Comparison of ENCODE assay signal across 8 cellular contexts in genomic region chr2:193963472-193964119, GRCh38.
A peak's percentile ranks its signal among the peaks of the same experiment; 100 is the strongest.
DNase-seq lines count a peak whose midpoint lies in the region; ATAC-seq, FAIRE-seq and TF ChIP-seq lines count a peak whose summit lies in the region.

No MANE protein-coding gene starts in this region.

- WGBS in K562 (ENCODE audit: insufficient coverage, low coverage, missing lambda C conversion rate), result 2% methylated on average over 4 of the region's 4 CpGs
- 57 to 71% (median 59%) methylated on average over 4 of the region's 4 CpGs for WGBS in spleen, 5 donors

- POLR2A ChIA-PET in K562 (lab: Yijun Ruan, JAX), result no interaction called here
- POLR2A ChIA-PET in CD4-positive, alpha-beta T cell (lab: Charles Lee), result no interaction called here

- no peaks in the 10 kb centered on the region for H3K27me3 Mint-ChIP-seq in CD4-positive, alpha-beta T cell

- H3K4me1 ChIP-seq in K562 (replicated peaks in 1 of 2; ENCODE audit: control insufficient read depth in 2 of 2, insufficient read depth in 2 of 2, low read length in 2 of 2) (no peaks in the 10 kb centered on the region), spleen (no peaks in the 10 kb centered on the region)

- H3K4me2 ChIP-seq in K562 (ENCODE audit: insufficient read depth, low read length), result no peak overlapping the region

- H2AFZ ChIP-seq in K562 (ENCODE audit: low read depth, low read length), result no peak overlapping the region

- H3K4me3 Mint-ChIP-seq in CD4-positive, alpha-beta T cell, result no peak overlapping the region

- H3K27ac ChIP-seq in K562 (ENCODE audit: extremely low read depth, low read depth, low read length), result no peak overlapping the region
- H3K27ac ChIP-seq in CD4-positive, alpha-beta T cell (ENCODE audit: low read depth, low read length), result no peak overlapping the region
- H3K27ac ChIP-seq in spleen, result no peak overlapping the region

- no peaks in the 10 kb centered on the region for H3K9me1 ChIP-seq in K562 (ENCODE audit: control insufficient read depth, insufficient read depth, low read length)

- no peak for TF ChIP-seq EP300 in K562 (IDR thresholded peaks at IDR 0.05; ENCODE audit: low read length)

- no peak for TF ChIP-seq POLR2A in K562 (conservative IDR thresholded peaks at IDR 0.05)
- TF ChIP-seq POLR2A in spleen (IDR thresholded peaks at IDR 0.05), result no peak

- H3K9me3 ChIP-seq in K562 (replicated peaks; ENCODE audit: control insufficient read depth, insufficient read depth, low read depth, low read length) (no peaks in the 10 kb centered on the region), spleen (no peaks in the 10 kb centered on the region)
- no peaks in the 10 kb centered on the region for H3K9me3 ChIP-seq in CD4-positive, alpha-beta T cell (ENCODE audit: control insufficient read depth, low read length)

- H3K4me1 Mint-ChIP-seq in CD4-positive, alpha-beta T cell (ENCODE audit: low read depth), result no peaks in the 10 kb centered on the region

- no peak overlapping the region for H3K9ac ChIP-seq in K562 (ENCODE audit: insufficient read depth in 1 of 2, low read depth in 2 of 2, low read length in 2 of 2)

- BruUV-seq in K562 (replicated peaks; lab: Mats Ljungman, UMichigan), result no TSS peak

- no peaks in the 10 kb centered on the region for H3K36me3 ChIP-seq in K562 (ENCODE audit: control insufficient read depth, insufficient read depth, low read length)
- H3K36me3 ChIP-seq in spleen, result no peaks in the 10 kb centered on the region

- in situ Hi-C loops in K562 (cut with MboI), result no loop called here

- H3K9me3 Mint-ChIP-seq in CD4-positive, alpha-beta T cell, result no peaks in the 10 kb centered on the region

- intact Hi-C loops in K562 (cut with micrococcal nuclease), result no loop called here
- intact Hi-C loops in CD4-positive, alpha-beta T cell (cut with DNase I, micrococcal nuclease), result no loop called here
- intact Hi-C loops in spleen (cut with DNase I; ENCODE audit: low total_unique reads), result no loop called here

- H4K20me1 ChIP-seq in K562 (replicated peaks; ENCODE audit: control insufficient read depth, insufficient read depth, low read length), result no peaks in the 10 kb centered on the region

- FAIRE-seq in D721Med (lab: Jason Lieb, UNC) (peak; percentile 51), K562 (lab: Jason Lieb, UNC) (no peak)

- H3K27me3 ChIP-seq in K562 (ENCODE audit: control insufficient read depth in 2 of 2, insufficient read depth in 2 of 2, low read length in 2 of 2), result no peaks in the 10 kb centered on the region
- no peaks in the 10 kb centered on the region for H3K27me3 ChIP-seq in CD4-positive, alpha-beta T cell (ENCODE audit: control insufficient read depth, insufficient read depth, low read length)
- H3K27me3 ChIP-seq in spleen (replicated peaks in 1 of 7), result no peaks in the 10 kb centered on the region

- H3K36me3 Mint-ChIP-seq in CD4-positive, alpha-beta T cell (ENCODE audit: low read depth), result no peaks in the 10 kb centered on the region

- TF ChIP-seq CTCF in D721Med (IDR thresholded peaks at IDR 0.05; ENCODE audit: insufficient read depth, missing control alignments), result peak; percentile 47
- TF ChIP-seq CTCF in LNCaP clone FGC (IDR thresholded peaks at IDR 0.05; ENCODE audit: control insufficient read depth, extremely low read depth, insufficient read depth), result peak; percentile 68
- no peak for TF ChIP-seq CTCF in K562 (IDR thresholded peaks at IDR 0.05 in 2 of 3, conservative IDR thresholded peaks at IDR 0.05 in 1 of 3; ENCODE audit: insufficient read depth in 2 of 3, low read depth in 1 of 3, low read length in 3 of 3)
- TF ChIP-seq CTCF in CD4-positive, alpha-beta T cell (IDR thresholded peaks at IDR 0.05), result no peak
- no peak for TF ChIP-seq CTCF in spleen (IDR thresholded peaks at IDR 0.05 in 8 of 11, conservative IDR thresholded peaks at IDR 0.05 in 3 of 11)

- no peaks in the 10 kb centered on the region for H3K79me2 ChIP-seq in K562 (ENCODE audit: control insufficient read depth, insufficient read depth, low read length)

- no peak overlapping the region for H3K4me3 ChIP-seq in LNCaP clone FGC (ENCODE audit: low read depth, low read length)
- no peak overlapping the region for H3K4me3 ChIP-seq in K562
- H3K4me3 ChIP-seq in spleen, result no peak overlapping the region

- CTCF ChIA-PET in K562 (lab: Yijun Ruan, JAX; ENCODE audit: low intra/inter-chr PET ratio), result no interaction called here
- CTCF ChIA-PET in CD4-positive, alpha-beta T cell (lab: Charles Lee), result no interaction called here

- ATAC-seq in GM21367 (IDR thresholded peaks at IDR 0.05; ENCODE audit: unreplicated experiment) (peak; percentile 75), K562 (no peak)
- no peak for ATAC-seq in CD4-positive, alpha-beta T cell (ENCODE audit: poor library complexity)

- H3K27ac Mint-ChIP-seq in CD4-positive, alpha-beta T cell, result no peak overlapping the region

- DNase-seq in D721Med (ENCODE audit: insufficient read length, low spot score), result no peak
- DNase-seq in LNCaP clone FGC (ENCODE audit: low read depth), result peak; percentile 7
- peak in 1 of 4 experiments; percentile 5 for DNase-seq in K562 (ENCODE audit: extremely low read depth in 1 of 4, low spot score in 3 of 4)
- DNase-seq in renal cortical epithelial cell (ENCODE audit: low read depth), result peak; percentile 22
- no peak for DNase-seq in islet precursor cell
- no peak for DNase-seq in CD4-positive, alpha-beta T cell
- DNase-seq in spleen, result no peak

- peak in 1 of 2 experiments; percentile 54; a peak in 3 of 4 replicates for TF ChIP-seq RAD21 in K562 (CRISPR knock-in tag; conservative IDR thresholded peaks at IDR 0.05 in 1 of 2, IDR thresholded peaks at IDR 0.05 in 1 of 2)

TF ChIP-seq in K562, 482 proteins besides CTCF, POLR2A, EP300 and RAD21:
- TF ChIP-seq ATF3 (IDR thresholded peaks at IDR 0.05) (peak; percentile 49; the same call in 1 of the 2 replicates), ATF3 (CRISPR knock-in tag; conservative IDR thresholded peaks at IDR 0.05) (no peak), GABPB2 (CRISPR knock-in tag; conservative IDR thresholded peaks at IDR 0.05) (no peak), CEBPB (tag; IDR thresholded peaks at IDR 0.05) (0 out of 2 replicates have a peak, but pooled peaks have one; percentile 13), ZNF695 (CRISPR knock-in tag; IDR thresholded peaks at IDR 0.05) (no peak), ZNF444 (CRISPR knock-in tag; IDR thresholded peaks at IDR 0.05) (no peak), CEBPG (CRISPR knock-in tag; IDR thresholded peaks at IDR 0.05) (no peak), CEBPG (tag; conservative IDR thresholded peaks at IDR 0.05 in 1 of 2, IDR thresholded peaks at IDR 0.05 in 1 of 2) (peak; percentile 50 to 51)

Comparison
In these comparisons a context has a peak if more than half of its experiments do, and no peak if none do; other contexts are left out.
1. DNase-seq: peak in LNCaP clone FGC (single experiment) and renal cortical epithelial cell (single experiment); none in D721Med (single experiment), islet precursor cell (single experiment), CD4-positive, alpha-beta T cell (0 of 10) and spleen (single experiment).
2. CTCF ChIP-seq: peak in D721Med (single experiment) and LNCaP clone FGC (single experiment); none in K562 (0 of 3), CD4-positive, alpha-beta T cell (single experiment) and spleen (0 of 11).